In genomic region chrX:131609480-131609879, GRCh38 we compare ENCODE assay signal across 17 cellular contexts.
"Had no signal": no experiment of that assay in that cellular context is flagged by ENCODE, and none has a peak within 500 bp of the region (broad histone marks: within the 10 kb centered on the region; RNA-seq: fewer than 3 reads in every experiment).

No MANE protein-coding gene starts in this region.

- H3K9me3 ChIP-seq: pancreas, upper lobe of left lung, uterus had no signal

- DNase-seq: foreskin melanocyte; head of caudate nucleus; left colon; left ventricle myocardium superior; mesenchymal stem cell; naive B cell; occipital lobe; pancreas; right cardiac atrium; stimulated activated CD4-positive, alpha-beta T cell treated with anti-CD3 and anti-CD28 coated beads, Interleukin-2, amount 100 ng/mL, for 48 hours; stimulated activated naive CD4-positive, alpha-beta T cell treated with Interleukin-2 at 50 U/mL for 16 hours; upper lobe of left lung; uterus had no signal

- H3K27me3 ChIP-seq: hepatocyte, upper lobe of left lung, uterus had no signal

- H3K4me3 ChIP-seq: hepatocyte, lung, pancreas, smooth muscle cell, upper lobe of left lung, uterus had no signal

- H2AFZ ChIP-seq: hepatocyte had no signal

- H3K27ac ChIP-seq: hepatocyte, pancreas, upper lobe of left lung, uterus had no signal

- H3K79me2 ChIP-seq: hepatocyte had no signal

- H3K4me1 ChIP-seq: pancreas, upper lobe of left lung, uterus had no signal

- ATAC-seq: left colon, left ventricle myocardium superior, pancreas, right cardiac atrium had no signal

- FAIRE-seq: endothelial cell of umbilical vein had no signal

- H3K36me3 ChIP-seq: pancreas, upper lobe of left lung, uterus had no signal

- H3K4me2 ChIP-seq: hepatocyte, smooth muscle cell had no signal
